Comparison of ENCODE assay signal across 1 cellular context in the genomic region with DNA sequence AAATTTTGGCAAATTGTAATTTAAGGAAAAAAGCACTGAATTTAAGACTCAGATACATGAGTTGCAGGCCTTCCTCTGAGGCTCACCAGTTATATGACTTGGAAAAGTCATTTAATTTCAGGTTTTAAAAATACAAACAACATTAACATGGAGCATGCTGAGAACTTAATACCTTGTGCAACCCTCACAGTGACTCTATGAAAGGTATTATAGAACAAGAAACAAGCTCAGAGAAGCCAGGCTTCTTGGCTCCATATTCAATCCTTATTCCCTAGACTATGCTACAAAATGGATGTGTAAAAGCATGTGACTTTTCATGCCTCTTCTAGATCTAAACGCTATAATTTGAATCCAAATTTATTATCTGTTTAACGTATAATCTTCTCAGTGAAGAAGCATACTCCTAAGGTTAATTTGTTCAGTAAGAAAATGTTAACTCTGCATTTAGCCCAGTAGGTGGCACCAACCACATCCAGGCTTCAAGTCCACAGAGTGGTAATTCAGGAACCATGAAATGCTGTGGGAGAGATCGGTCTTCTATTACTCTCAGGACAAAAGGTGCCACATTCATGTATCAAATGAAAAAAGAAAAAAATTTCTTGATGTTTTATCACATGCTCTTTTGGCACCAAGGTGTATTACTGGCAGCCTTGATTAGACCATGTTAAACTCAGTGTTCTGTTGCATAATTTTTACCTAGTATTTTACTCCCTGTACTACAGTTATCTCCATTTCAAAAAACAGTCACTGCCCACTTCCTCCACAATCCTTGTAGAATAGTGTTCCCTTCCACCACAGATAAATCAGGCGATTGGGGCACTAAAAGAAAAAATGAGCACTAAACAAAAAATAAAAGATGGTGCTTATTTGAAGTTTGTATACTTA.
A peak's percentile ranks its signal among the peaks of the same experiment; 100 is the strongest.
TF ChIP-seq lines count a peak whose summit lies in the region.

No MANE protein-coding gene starts in this region.

TF ChIP-seq in HepG2, 621 proteins besides CTCF, POLR2A, EP300 and RAD21:
- TF ChIP-seq BCL6 (CRISPR knock-in tag; IDR thresholded peaks at IDR 0.05) (0 out of 2 replicates have a peak, but pooled peaks have one; percentile 12), ZSCAN25 (CRISPR knock-in tag; IDR thresholded peaks at IDR 0.05) (no peak), SMAD1 (CRISPR knock-in tag; IDR thresholded peaks at IDR 0.05; ENCODE audit: borderline replicate concordance, low read depth) (no peak), KLF16 (CRISPR knock-in tag; IDR thresholded peaks at IDR 0.05) (peak in 1 of 2 experiments; percentile 58; a peak in 1 of 4 replicates), ASH2L (IDR thresholded peaks at IDR 0.05; ENCODE audit: insufficient read length, low read depth, low read length) (peak; percentile 34), ZNF501 (CRISPR knock-in tag; IDR thresholded peaks at IDR 0.05) (no peak), RXRB (CRISPR knock-in tag; IDR thresholded peaks at IDR 0.05; ENCODE audit: borderline replicate concordance) (peak; percentile 25; the same call in 1 of the 2 replicates), MAFF (IDR thresholded peaks at IDR 0.05; ENCODE audit: low read depth, low read length) (peak; percentile 8; the same call in 1 of the 2 replicates), MAFK (conservative IDR thresholded peaks at IDR 0.05 in 1 of 2, IDR thresholded peaks at IDR 0.05 in 1 of 2; ENCODE audit: low read length in 2 of 2) (0 out of 4 replicates have a peak, but pooled peaks of 1 of the 2 experiments have one; percentile 21), GATAD2A (CRISPR knock-in tag; IDR thresholded peaks at IDR 0.05) (0 out of 2 replicates have a peak, but pooled peaks have one; percentile 20), TGIF2 (CRISPR knock-in tag; IDR thresholded peaks at IDR 0.05) (no peak), STAG1 (CRISPR knock-in tag; IDR thresholded peaks at IDR 0.05) (peak; percentile 72), SMC3 (IDR thresholded peaks at IDR 0.05; ENCODE audit: low read length) (peak; percentile 54)
- TF ChIP-seq, protein P1, sequence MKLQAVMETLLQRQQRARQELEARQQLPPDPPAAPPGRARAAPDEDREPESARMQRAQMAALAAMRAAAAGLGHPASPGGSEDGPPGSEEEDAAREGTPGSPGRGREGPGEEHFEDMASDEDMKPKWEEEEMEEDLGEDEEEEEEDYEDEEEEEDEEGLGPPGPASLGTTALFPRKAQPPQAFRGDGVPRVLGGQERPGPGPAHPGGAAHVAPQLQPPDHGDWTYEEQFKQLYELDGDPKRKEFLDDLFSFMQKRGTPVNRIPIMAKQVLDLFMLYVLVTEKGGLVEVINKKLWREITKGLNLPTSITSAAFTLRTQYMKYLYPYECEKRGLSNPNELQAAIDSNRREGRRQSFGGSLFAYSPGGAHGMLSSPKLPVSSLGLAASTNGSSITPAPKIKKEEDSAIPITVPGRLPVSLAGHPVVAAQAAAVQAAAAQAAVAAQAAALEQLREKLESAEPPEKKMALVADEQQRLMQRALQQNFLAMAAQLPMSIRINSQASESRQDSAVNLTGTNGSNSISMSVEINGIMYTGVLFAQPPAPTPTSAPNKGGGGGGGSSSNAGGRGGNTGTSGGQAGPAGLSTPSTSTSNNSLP (IDR thresholded peaks at IDR 0.05; ENCODE audit: low read depth, low read length) = 0 out of 2 replicates have a peak, but pooled peaks have one; percentile 47
- TF ChIP-seq, protein P2, sequence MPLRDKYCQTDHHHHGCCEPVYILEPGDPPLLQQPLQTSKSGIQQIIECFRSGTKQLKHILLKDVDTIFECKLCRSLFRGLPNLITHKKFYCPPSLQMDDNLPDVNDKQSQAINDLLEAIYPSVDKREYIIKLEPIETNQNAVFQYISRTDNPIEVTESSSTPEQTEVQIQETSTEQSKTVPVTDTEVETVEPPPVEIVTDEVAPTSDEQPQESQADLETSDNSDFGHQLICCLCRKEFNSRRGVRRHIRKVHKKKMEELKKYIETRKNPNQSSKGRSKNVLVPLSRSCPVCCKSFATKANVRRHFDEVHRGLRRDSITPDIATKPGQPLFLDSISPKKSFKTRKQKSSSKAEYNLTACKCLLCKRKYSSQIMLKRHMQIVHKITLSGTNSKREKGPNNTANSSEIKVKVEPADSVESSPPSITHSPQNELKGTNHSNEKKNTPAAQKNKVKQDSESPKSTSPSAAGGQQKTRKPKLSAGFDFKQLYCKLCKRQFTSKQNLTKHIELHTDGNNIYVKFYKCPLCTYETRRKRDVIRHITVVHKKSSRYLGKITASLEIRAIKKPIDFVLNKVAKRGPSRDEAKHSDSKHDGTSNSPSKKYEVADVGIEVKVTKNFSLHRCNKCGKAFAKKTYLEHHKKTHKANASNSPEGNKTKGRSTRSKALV (CRISPR knock-in tag; IDR thresholded peaks at IDR 0.05) = no peak
- TF ChIP-seq, protein P3, sequence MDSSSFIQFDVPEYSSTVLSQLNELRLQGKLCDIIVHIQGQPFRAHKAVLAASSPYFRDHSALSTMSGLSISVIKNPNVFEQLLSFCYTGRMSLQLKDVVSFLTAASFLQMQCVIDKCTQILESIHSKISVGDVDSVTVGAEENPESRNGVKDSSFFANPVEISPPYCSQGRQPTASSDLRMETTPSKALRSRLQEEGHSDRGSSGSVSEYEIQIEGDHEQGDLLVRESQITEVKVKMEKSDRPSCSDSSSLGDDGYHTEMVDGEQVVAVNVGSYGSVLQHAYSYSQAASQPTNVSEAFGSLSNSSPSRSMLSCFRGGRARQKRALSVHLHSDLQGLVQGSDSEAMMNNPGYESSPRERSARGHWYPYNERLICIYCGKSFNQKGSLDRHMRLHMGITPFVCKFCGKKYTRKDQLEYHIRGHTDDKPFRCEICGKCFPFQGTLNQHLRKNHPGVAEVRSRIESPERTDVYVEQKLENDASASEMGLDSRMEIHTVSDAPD (CRISPR knock-in tag; IDR thresholded peaks at IDR 0.05) = no peak
- TF ChIP-seq, protein P4, sequence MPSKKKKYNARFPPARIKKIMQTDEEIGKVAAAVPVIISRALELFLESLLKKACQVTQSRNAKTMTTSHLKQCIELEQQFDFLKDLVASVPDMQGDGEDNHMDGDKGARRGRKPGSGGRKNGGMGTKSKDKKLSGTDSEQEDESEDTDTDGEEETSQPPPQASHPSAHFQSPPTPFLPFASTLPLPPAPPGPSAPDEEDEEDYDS (CRISPR knock-in tag; IDR thresholded peaks at IDR 0.05) = peak; percentile 25; the same call in 1 of the 2 replicates
- TF ChIP-seq, protein P5, sequence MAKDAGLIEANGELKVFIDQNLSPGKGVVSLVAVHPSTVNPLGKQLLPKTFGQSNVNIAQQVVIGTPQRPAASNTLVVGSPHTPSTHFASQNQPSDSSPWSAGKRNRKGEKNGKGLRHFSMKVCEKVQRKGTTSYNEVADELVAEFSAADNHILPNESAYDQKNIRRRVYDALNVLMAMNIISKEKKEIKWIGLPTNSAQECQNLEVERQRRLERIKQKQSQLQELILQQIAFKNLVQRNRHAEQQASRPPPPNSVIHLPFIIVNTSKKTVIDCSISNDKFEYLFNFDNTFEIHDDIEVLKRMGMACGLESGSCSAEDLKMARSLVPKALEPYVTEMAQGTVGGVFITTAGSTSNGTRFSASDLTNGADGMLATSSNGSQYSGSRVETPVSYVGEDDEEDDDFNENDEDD (CRISPR knock-in tag; IDR thresholded peaks at IDR 0.05; ENCODE audit: borderline replicate concordance) = no peak
- TF ChIP-seq, protein P6, sequence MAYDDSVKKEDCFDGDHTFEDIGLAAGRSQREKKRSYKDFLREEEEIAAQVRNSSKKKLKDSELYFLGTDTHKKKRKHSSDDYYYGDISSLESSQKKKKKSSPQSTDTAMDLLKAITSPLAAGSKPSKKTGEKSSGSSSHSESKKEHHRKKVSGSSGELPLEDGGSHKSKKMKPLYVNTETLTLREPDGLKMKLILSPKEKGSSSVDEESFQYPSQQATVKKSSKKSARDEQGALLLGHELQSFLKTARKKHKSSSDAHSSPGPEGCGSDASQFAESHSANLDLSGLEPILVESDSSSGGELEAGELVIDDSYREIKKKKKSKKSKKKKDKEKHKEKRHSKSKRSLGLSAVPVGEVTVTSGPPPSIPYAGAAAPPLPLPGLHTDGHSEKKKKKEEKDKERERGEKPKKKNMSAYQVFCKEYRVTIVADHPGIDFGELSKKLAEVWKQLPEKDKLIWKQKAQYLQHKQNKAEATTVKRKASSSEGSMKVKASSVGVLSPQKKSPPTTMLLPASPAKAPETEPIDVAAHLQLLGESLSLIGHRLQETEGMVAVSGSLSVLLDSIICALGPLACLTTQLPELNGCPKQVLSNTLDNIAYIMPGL (CRISPR knock-in tag; IDR thresholded peaks at IDR 0.05; ENCODE audit: borderline replicate concordance in 1 of 2, low read depth in 1 of 2) = peak in 1 of 2 experiments; percentile 56; a peak in 2 of 4 replicates
- TF ChIP-seq, protein P7, sequence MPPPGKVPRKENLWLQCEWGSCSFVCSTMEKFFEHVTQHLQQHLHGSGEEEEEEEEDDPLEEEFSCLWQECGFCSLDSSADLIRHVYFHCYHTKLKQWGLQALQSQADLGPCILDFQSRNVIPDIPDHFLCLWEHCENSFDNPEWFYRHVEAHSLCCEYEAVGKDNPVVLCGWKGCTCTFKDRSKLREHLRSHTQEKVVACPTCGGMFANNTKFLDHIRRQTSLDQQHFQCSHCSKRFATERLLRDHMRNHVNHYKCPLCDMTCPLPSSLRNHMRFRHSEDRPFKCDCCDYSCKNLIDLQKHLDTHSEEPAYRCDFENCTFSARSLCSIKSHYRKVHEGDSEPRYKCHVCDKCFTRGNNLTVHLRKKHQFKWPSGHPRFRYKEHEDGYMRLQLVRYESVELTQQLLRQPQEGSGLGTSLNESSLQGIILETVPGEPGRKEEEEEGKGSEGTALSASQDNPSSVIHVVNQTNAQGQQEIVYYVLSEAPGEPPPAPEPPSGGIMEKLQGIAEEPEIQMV (CRISPR knock-in tag; IDR thresholded peaks at IDR 0.05; ENCODE audit: low read depth) = no peak
- TF ChIP-seq, protein P8, sequence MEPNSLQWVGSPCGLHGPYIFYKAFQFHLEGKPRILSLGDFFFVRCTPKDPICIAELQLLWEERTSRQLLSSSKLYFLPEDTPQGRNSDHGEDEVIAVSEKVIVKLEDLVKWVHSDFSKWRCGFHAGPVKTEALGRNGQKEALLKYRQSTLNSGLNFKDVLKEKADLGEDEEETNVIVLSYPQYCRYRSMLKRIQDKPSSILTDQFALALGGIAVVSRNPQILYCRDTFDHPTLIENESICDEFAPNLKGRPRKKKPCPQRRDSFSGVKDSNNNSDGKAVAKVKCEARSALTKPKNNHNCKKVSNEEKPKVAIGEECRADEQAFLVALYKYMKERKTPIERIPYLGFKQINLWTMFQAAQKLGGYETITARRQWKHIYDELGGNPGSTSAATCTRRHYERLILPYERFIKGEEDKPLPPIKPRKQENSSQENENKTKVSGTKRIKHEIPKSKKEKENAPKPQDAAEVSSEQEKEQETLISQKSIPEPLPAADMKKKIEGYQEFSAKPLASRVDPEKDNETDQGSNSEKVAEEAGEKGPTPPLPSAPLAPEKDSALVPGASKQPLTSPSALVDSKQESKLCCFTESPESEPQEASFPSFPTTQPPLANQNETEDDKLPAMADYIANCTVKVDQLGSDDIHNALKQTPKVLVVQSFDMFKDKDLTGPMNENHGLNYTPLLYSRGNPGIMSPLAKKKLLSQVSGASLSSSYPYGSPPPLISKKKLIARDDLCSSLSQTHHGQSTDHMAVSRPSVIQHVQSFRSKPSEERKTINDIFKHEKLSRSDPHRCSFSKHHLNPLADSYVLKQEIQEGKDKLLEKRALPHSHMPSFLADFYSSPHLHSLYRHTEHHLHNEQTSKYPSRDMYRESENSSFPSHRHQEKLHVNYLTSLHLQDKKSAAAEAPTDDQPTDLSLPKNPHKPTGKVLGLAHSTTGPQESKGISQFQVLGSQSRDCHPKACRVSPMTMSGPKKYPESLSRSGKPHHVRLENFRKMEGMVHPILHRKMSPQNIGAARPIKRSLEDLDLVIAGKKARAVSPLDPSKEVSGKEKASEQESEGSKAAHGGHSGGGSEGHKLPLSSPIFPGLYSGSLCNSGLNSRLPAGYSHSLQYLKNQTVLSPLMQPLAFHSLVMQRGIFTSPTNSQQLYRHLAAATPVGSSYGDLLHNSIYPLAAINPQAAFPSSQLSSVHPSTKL (CRISPR knock-in tag; IDR thresholded peaks at IDR 0.05) = 0 out of 2 replicates have a peak, but pooled peaks have one; percentile 35
- TF ChIP-seq, protein P9, sequence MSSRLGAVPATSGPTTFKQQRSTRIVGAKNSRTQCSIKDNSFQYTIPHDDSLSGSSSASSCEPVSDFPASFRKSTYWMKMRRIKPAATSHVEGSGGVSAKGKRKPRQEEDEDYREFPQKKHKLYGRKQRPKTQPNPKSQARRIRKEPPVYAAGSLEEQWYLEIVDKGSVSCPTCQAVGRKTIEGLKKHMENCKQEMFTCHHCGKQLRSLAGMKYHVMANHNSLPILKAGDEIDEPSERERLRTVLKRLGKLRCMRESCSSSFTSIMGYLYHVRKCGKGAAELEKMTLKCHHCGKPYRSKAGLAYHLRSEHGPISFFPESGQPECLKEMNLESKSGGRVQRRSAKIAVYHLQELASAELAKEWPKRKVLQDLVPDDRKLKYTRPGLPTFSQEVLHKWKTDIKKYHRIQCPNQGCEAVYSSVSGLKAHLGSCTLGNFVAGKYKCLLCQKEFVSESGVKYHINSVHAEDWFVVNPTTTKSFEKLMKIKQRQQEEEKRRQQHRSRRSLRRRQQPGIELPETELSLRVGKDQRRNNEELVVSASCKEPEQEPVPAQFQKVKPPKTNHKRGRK (CRISPR knock-in tag; IDR thresholded peaks at IDR 0.05) = no peak
